In genomic region chr9:13244190-13244589, GRCh38 we compare ENCODE assay signal across 20 cellular contexts. TPM values are rescaled to one million over a fixed set of nuclear protein-coding genes. Genes with fewer than 3 reads are reported as not detected.
"Had no signal": no experiment of that assay in that cellular context is flagged by ENCODE, and none has a peak within 500 bp of the region (broad histone marks: within the 10 kb centered on the region; RNA-seq: fewer than 3 reads in every experiment).

No MANE protein-coding gene starts in this region.

- H3K27ac ChIP-seq: ascending aorta, esophagus squamous epithelium, gastrocnemius medialis, left lung, sigmoid colon, stomach, suprapubic skin, transverse colon had no signal

- H3K4me1 ChIP-seq: ascending aorta, esophagus squamous epithelium, gastrocnemius medialis, left lung, sigmoid colon, stomach, suprapubic skin, transverse colon had no signal

- H3K27me3 ChIP-seq: ascending aorta, esophagus squamous epithelium, gastrocnemius medialis, left lung, sigmoid colon, stomach, suprapubic skin, transverse colon had no signal

- H3K4me2 ChIP-seq: smooth muscle cell had no signal

- H3K9me3 ChIP-seq: ascending aorta, esophagus squamous epithelium, gastrocnemius medialis, left lung, sigmoid colon, stomach, suprapubic skin, transverse colon had no signal

- H3K36me3 ChIP-seq: esophagus squamous epithelium, left lung, transverse colon had no signal

- H3K4me3 ChIP-seq: ascending aorta, esophagus squamous epithelium, gastrocnemius medialis, left lung, lung, sigmoid colon, smooth muscle cell, stomach, suprapubic skin, transverse colon had no signal

- DNase-seq: activated CD4-positive, alpha-beta T cell treated with anti-CD3 and anti-CD28 coated beads for 1 hour; activated CD4-positive, alpha-beta T cell treated with anti-CD3 and anti-CD28 coated beads, Interleukin-2, amount 50 U/mL, for 1 hour; activated T-cell treated with anti-CD3 and anti-CD28 coated beads, Interleukin-2, amount 50 U/mL, for 1 hour; central memory CD4-positive, alpha-beta T cell; esophagus squamous epithelium; gastrocnemius medialis; hippocampal formation; kidney glomerular epithelial cell; left lung; naive thymus-derived CD8-positive, alpha-beta T cell; sigmoid colon; stimulated activated CD4-positive, alpha-beta T cell treated with anti-CD3 and anti-CD28 coated beads, Interleukin-15, amount 100 ng/mL, for 24 hours; stomach; transverse colon had no signal

RNA-seq across cellular contexts. Expression of gene MPDZ, which starts 35.3 kb away (rescaled TPM):
- total RNA-seq: activated naive CD4-positive, alpha-beta T cell treated with anti-CD3 and anti-CD28 coated beads, Interleukin-2, amount 50 U/mL, for 72 hours; activated T-helper 17 cell treated with anti-CD3 and anti-CD28 coated beads, Interleukin-2, amount 50 U/mL, for 72 hours; naive thymus-derived CD8-positive, alpha-beta T cell had no signal
- polyA plus RNA-seq: naive thymus-derived CD8-positive, alpha-beta T cell had no signal
